In genomic region chr1:28682840-28683239, GRCh38 we compare ENCODE assay signal across 1 cellular context.
TF ChIP-seq lines count a peak whose summit lies in the region.

No MANE protein-coding gene starts in this region.

TF ChIP-seq in IMR-90, 13 proteins besides CTCF, POLR2A, EP300 and RAD21:
- TF ChIP-seq FOS (IDR thresholded peaks at IDR 0.05; ENCODE audit: low read depth, low read length) (no peak), BHLHE40 (IDR thresholded peaks at IDR 0.05; ENCODE audit: low read depth, low read length) (no peak), ELK1 (IDR thresholded peaks at IDR 0.05; ENCODE audit: borderline replicate concordance, low read depth, low read length) (no peak), NFE2L2 (IDR thresholded peaks at IDR 0.05; ENCODE audit: low read depth, low read length) (no peak), MAFK (IDR thresholded peaks at IDR 0.05; ENCODE audit: low read depth, low read length) (no peak), CHD1 (IDR thresholded peaks at IDR 0.05; ENCODE audit: low read depth, low read length) (no peak), SMC3 (IDR thresholded peaks at IDR 0.05; ENCODE audit: low read depth, low read length) (no peak), CEBPB (IDR thresholded peaks at IDR 0.05; ENCODE audit: low read depth, low read length) (no peak), MXI1 (IDR thresholded peaks at IDR 0.05; ENCODE audit: borderline replicate concordance, low read depth, low read length) (no peak), RCOR1 (IDR thresholded peaks at IDR 0.05; ENCODE audit: insufficient replicate concordance, low read length) (no peak), USF2 (IDR thresholded peaks at IDR 0.05; ENCODE audit: low read depth, low read length) (no peak), MAZ (IDR thresholded peaks at IDR 0.05; ENCODE audit: borderline replicate concordance, low read depth, low read length) (no peak), RFX5 (IDR thresholded peaks at IDR 0.05; ENCODE audit: low read depth, low read length) (no peak)
